In genomic region chr11:66881436-66881835, GRCh38 we compare ENCODE assay signal across 11 cellular contexts. TPM values are rescaled to one million over a fixed set of nuclear protein-coding genes. Genes with fewer than 3 reads are reported as not detected.
DNase-seq lines count a peak whose midpoint lies in the region; ATAC-seq lines count a peak whose summit lies in the region.
"Had no signal": no experiment of that assay in that cellular context is flagged by ENCODE, and none has a peak within 500 bp of the region (broad histone marks: within the 10 kb centered on the region; RNA-seq: fewer than 3 reads in every experiment).

No MANE protein-coding gene starts in this region.

- DNase-seq in left ventricle myocardium superior: peak; percentile 19
- no peak for DNase-seq in cardiac septum (ENCODE audit: low spot score)
- DNase-seq in NCI-H69 (lab: John Stamatoyannopoulos, UW): peak; percentile 66
- no peak for DNase-seq in caudate nucleus (lab: John Stamatoyannopoulos, UW)
- DNase-seq in RPMI8226: no peak
- DNase-seq in A172 (ENCODE audit: low spot score): no peak
- DNase-seq in T-helper 1 cell: no peak
- DNase-seq: activated CD4-positive, alpha-beta T cell treated with anti-CD3 and anti-CD28 coated beads, Interleukin-2, amount 50 U/mL, for 1 hour; activated T-cell treated with anti-CD3 and anti-CD28 coated beads, Interleukin-2, amount 50 U/mL, for 4 hours; left cardiac atrium had no signal

- ATAC-seq in left ventricle myocardium superior: no peak
- ATAC-seq: left cardiac atrium had no signal

- H3K27ac ChIP-seq in caudate nucleus (ENCODE audit: low read depth, low read length) (peak overlapping the region; percentile 79), temporal lobe (ENCODE audit: low read depth, low read length) (peak overlapping the region; percentile 75)

- intact Hi-C loops in left ventricle myocardium superior (cut with micrococcal nuclease) (no loop called here), cardiac septum (cut with DNase I) (no loop called here)

RNA-seq across cellular contexts. Expression of gene LRFN4, which starts 24.6 kb away (rescaled TPM):
- 17.2 TPM for total RNA-seq in left ventricle myocardium superior
- 24.5 TPM for total RNA-seq in cardiac septum
- total RNA-seq in temporal lobe: 28.5 TPM
- 54.7 and 63.3 TPM in 2 replicates for total RNA-seq in A172 (2014; rRNA removed; shearing (Covaris generic))

RNA-seq across cellular contexts. Expression of gene RCE1, which starts 38.2 kb away (rescaled TPM):
- total RNA-seq in left ventricle myocardium superior: 6.5 TPM
- 5.7 TPM for total RNA-seq in cardiac septum
- 13.8 TPM for total RNA-seq in temporal lobe
- 26.7 and 27.2 TPM in 2 replicates for total RNA-seq in A172 (2014; rRNA removed; shearing (Covaris generic))

Comparison
In these comparisons a context has a peak if more than half of its experiments do, and no peak if none do; other contexts are left out.
1. DNase-seq: peak in left ventricle myocardium superior (single experiment) and NCI-H69 (single experiment); none in cardiac septum (single experiment), caudate nucleus (0 of 61), RPMI8226 (single experiment), A172 (single experiment) and T-helper 1 cell (0 of 5).